In the genomic region with DNA sequence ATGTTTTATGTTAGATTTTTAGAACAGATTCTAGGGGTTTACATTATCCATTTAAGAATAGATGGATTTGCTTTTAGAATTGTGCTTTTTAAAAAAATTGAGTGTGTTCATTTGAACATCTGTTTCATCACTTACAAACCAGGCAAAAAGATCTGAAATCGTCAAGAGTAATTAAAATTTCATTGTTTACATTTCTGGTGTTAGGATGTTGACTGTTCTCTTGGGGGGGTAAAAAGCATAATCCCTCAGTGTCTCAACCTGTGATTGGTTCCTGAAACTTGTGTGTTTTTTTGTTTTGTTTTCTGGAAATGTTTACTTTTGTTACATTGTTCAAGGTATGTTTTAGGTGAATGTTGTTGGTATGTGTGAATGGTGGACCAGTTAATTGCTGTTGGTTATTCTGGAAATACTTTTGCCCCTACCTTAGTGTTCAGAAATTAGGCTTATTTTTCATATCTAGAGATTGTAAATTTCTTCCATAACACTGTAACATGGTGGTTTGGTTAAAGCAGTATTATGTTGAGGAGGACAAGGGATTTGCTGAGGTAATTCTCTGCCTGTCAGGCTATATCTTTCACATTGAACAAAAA, we compare ENCODE assay signal across 9 cellular contexts. TPM values are rescaled to one million over a fixed set of nuclear protein-coding genes. Genes with fewer than 3 reads are reported as not detected.
DNase-seq lines count a peak whose midpoint lies in the region; ATAC-seq and TF ChIP-seq lines count a peak whose summit lies in the region.
"Had no signal": no experiment of that assay in that cellular context is flagged by ENCODE, and none has a peak within 500 bp of the region (broad histone marks: within the 10 kb centered on the region; RNA-seq: fewer than 3 reads in every experiment).

No MANE protein-coding gene starts in this region.

- H3K4me3 ChIP-seq in fibroblast of villous mesenchyme (ENCODE audit: low read depth, low read length) = no peak overlapping the region
- H3K4me3 ChIP-seq in subcutaneous abdominal adipose tissue (ENCODE audit: low read depth in 1 of 5, low read length in 5 of 5) = peak overlapping the region in 1 of 5 donors; percentile 7

- H3K27me3 Mint-ChIP-seq in activated T-cell treated with anti-CD3 and anti-CD28 coated beads, Interleukin-2, amount 50 U/mL, for 4 hours (ENCODE audit: low read depth) = no peaks in the 10 kb centered on the region
- no peaks in the 10 kb centered on the region for H3K27me3 Mint-ChIP-seq in activated CD4-positive, alpha-beta memory T cell treated with anti-CD3 and anti-CD28 coated beads, Interleukin-2, amount 10 ng/mL, durations not matched to agents 7 days and 5 days

- DNase-seq in activated T-cell treated with anti-CD3 and anti-CD28 coated beads, Interleukin-2, amount 50 U/mL, for 4 hours = no peak
- no peak for DNase-seq in activated T-cell treated with anti-CD3 and anti-CD28 coated beads, Interleukin-2, amount 50 U/mL, for 48 hours
- no peak for DNase-seq in activated CD4-positive, alpha-beta memory T cell treated with anti-CD3 and anti-CD28 coated beads, Interleukin-2, amount 10 ng/mL, durations not matched to agents 7 days and 5 days
- DNase-seq in fibroblast of villous mesenchyme (ENCODE audit: low read depth) (peak; percentile 52), T1000 (lab: John Stamatoyannopoulos, UW) (no peak), 8988T (no peak)
- DNase-seq: NCI-H1417 treated with DMSO at 0.1 percent for 48 hours had no signal

- POLR2A ChIA-PET in activated CD4-positive, alpha-beta memory T cell treated with anti-CD3 and anti-CD28 coated beads, Interleukin-2, amount 10 ng/mL, durations not matched to agents 7 days and 5 days (lab: Charles Lee) = interaction anchor here (1.0 to 6.6 kb wide), 5 partner anchors 11 to 99 kb away, joined by 3 to 171 read pairs (median 4); partner anchors contain the start of gene RAB30

- peaks cover 16 to 27% (median 19%) of the 10 kb centered on the region in 5 donors for H3K36me3 ChIP-seq in subcutaneous abdominal adipose tissue (ENCODE audit: control insufficient read depth in 5 of 5, insufficient read depth in 5 of 5, low read length in 5 of 5)

- H3K27me3 ChIP-seq in subcutaneous abdominal adipose tissue (ENCODE audit: control insufficient read depth in 5 of 5, insufficient read depth in 4 of 5, low read length in 5 of 5) = peaks cover 0 to 1% (median 0%) of the 10 kb centered on the region in 5 donors

- peak overlapping the region; percentile 64 for H3K4me3 Mint-ChIP-seq in activated T-cell treated with anti-CD3 and anti-CD28 coated beads, Interleukin-2, amount 50 U/mL, for 4 hours
- peak overlapping the region; percentile 57 for H3K4me3 Mint-ChIP-seq in activated CD4-positive, alpha-beta memory T cell treated with anti-CD3 and anti-CD28 coated beads, Interleukin-2, amount 10 ng/mL, durations not matched to agents 7 days and 5 days

- H3K4me1 ChIP-seq in subcutaneous abdominal adipose tissue (ENCODE audit: control insufficient read depth in 5 of 5, insufficient read depth in 5 of 5, low read length in 5 of 5) = peaks cover 2 to 44% (median 39%) of the 10 kb centered on the region in 5 donors

- H3K4me1 Mint-ChIP-seq in activated T-cell treated with anti-CD3 and anti-CD28 coated beads, Interleukin-2, amount 50 U/mL, for 4 hours (ENCODE audit: low read depth) = peaks cover 57% of the 10 kb centered on the region
- peaks cover 59% of the 10 kb centered on the region for H3K4me1 Mint-ChIP-seq in activated CD4-positive, alpha-beta memory T cell treated with anti-CD3 and anti-CD28 coated beads, Interleukin-2, amount 10 ng/mL, durations not matched to agents 7 days and 5 days

- peak overlapping the region; percentile 60 for H3K27ac Mint-ChIP-seq in activated CD4-positive, alpha-beta memory T cell treated with anti-CD3 and anti-CD28 coated beads, Interleukin-2, amount 10 ng/mL, durations not matched to agents 7 days and 5 days

- H3K27ac ChIP-seq in subcutaneous abdominal adipose tissue (ENCODE audit: low read depth, low read length) = peak overlapping the region; percentile 2

- no peak for TF ChIP-seq CTCF in fibroblast of villous mesenchyme (IDR thresholded peaks at IDR 0.05; ENCODE audit: insufficient read depth, low read depth, low read length)

- peaks cover 57% of the 10 kb centered on the region for H3K36me3 Mint-ChIP-seq in activated T-cell treated with anti-CD3 and anti-CD28 coated beads, Interleukin-2, amount 50 U/mL, for 4 hours (ENCODE audit: insufficient read depth)
- H3K36me3 Mint-ChIP-seq in activated CD4-positive, alpha-beta memory T cell treated with anti-CD3 and anti-CD28 coated beads, Interleukin-2, amount 10 ng/mL, durations not matched to agents 7 days and 5 days (ENCODE audit: low read depth) = peaks cover 84% of the 10 kb centered on the region

- peak overlapping the region in 1 of 5 donors; percentile 20 for H3K9ac ChIP-seq in subcutaneous abdominal adipose tissue (ENCODE audit: low read length in 5 of 5)

- CTCF ChIA-PET in activated CD4-positive, alpha-beta memory T cell treated with anti-CD3 and anti-CD28 coated beads, Interleukin-2, amount 10 ng/mL, durations not matched to agents 7 days and 5 days (lab: Charles Lee) = interaction anchor here (0.7 to 2.4 kb wide), 3 partner anchors 32 to 295 kb away, joined by 3 to 8 read pairs (median 4); partner anchors contain the start of genes ANKRD42 and DDIAS

- H3K9me3 ChIP-seq in subcutaneous abdominal adipose tissue (ENCODE audit: control insufficient read depth in 5 of 5, low read length in 5 of 5) = no peaks in the 10 kb centered on the region

- no peaks in the 10 kb centered on the region for H3K9me3 Mint-ChIP-seq in activated T-cell treated with anti-CD3 and anti-CD28 coated beads, Interleukin-2, amount 50 U/mL, for 4 hours
- no peaks in the 10 kb centered on the region for H3K9me3 Mint-ChIP-seq in activated CD4-positive, alpha-beta memory T cell treated with anti-CD3 and anti-CD28 coated beads, Interleukin-2, amount 10 ng/mL, durations not matched to agents 7 days and 5 days

- ATAC-seq in activated T-cell treated with anti-CD3 and anti-CD28 coated beads, Interleukin-2, amount 50 U/mL, for 4 hours = no peak
- ATAC-seq in GM18868 (IDR thresholded peaks at IDR 0.05; ENCODE audit: unreplicated experiment) = no peak

RNA-seq across cellular contexts. Expression of gene PCF11, which starts 4.8 kb away (rescaled TPM):
- 10 to 100 TPM; 55.6 to 68.5 (median 64.8) TPM for total RNA-seq in activated T-cell treated with anti-CD3 and anti-CD28 coated beads, Interleukin-2, amount 50 U/mL, for 4 hours
- 10 to 100 TPM; 74.6 to 80.0 TPM for total RNA-seq in activated CD4-positive, alpha-beta memory T cell treated with anti-CD3 and anti-CD28 coated beads, Interleukin-2, amount 10 ng/mL, durations not matched to agents 7 days and 5 days
- 30.9 and 46.2 TPM in 2 replicates for total RNA-seq in fibroblast of villous mesenchyme

RNA-seq across cellular contexts. Expression of gene ANKRD42, which starts 31.8 kb away (rescaled TPM):
- total RNA-seq in activated T-cell treated with anti-CD3 and anti-CD28 coated beads, Interleukin-2, amount 50 U/mL, for 4 hours = 1 to 10 TPM; 5.3 to 8.4 (median 8.0) TPM
- total RNA-seq in activated CD4-positive, alpha-beta memory T cell treated with anti-CD3 and anti-CD28 coated beads, Interleukin-2, amount 10 ng/mL, durations not matched to agents 7 days and 5 days = 1 to 10 TPM; 1.7 TPM
- 6.4 and 11.2 TPM in 2 replicates for total RNA-seq in fibroblast of villous mesenchyme
